Comparison of ENCODE assay signal across 27 cellular contexts in the genomic region with DNA sequence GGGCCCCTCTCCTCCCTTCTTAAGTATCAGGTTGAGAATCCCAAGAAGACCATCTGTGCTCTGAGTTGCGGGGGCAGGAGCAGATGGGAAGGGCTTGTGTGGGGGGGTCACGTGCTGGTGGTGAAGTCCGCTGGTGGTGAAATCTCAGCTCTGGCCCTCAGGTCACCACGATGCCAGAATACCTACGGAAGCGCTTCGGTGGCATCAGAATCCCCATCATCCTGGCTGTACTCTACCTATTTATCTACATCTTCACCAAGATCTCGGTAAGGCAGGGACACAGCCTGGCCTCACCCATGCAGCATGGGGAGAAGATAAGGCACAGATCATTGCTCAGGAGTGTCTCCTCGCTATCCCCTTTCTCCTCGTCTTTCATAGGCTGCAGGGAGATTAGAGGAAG. TPM values are rescaled to one million over a fixed set of nuclear protein-coding genes. Genes with fewer than 3 reads are reported as not detected.
"Had no signal": no experiment of that assay in that cellular context is flagged by ENCODE, and none has a peak within 500 bp of the region (broad histone marks: within the 10 kb centered on the region; RNA-seq: fewer than 3 reads in every experiment).

No MANE protein-coding gene starts in this region.

- H3K4me3 Mint-ChIP-seq: immature natural killer cell; naive thymus-derived CD8-positive, alpha-beta T cell; nephron progenitor cell; stimulated activated effector memory CD8-positive, alpha-beta T cell treated with anti-CD3 and anti-CD28 coated beads, Interleukin-12 subunit alpha, Interleukin-12 subunit beta, amount 100 ng/mL, for 72 hours had no signal

- DNase-seq: dorsolateral prefrontal cortex; effector CD4-positive, alpha-beta T cell; hypothalamus; immature natural killer cell; islet precursor cell; kidney glomerular epithelial cell; left ventricle myocardium superior; lower lobe of right lung; naive thymus-derived CD8-positive, alpha-beta T cell; nephron progenitor cell; stimulated activated CD4-positive, alpha-beta T cell treated with anti-CD3 and anti-CD28 coated beads, Interleukin-2, amount 100 ng/mL, for 24 hours; stimulated activated CD4-positive, alpha-beta T cell treated with anti-CD3 and anti-CD28 coated beads, Interleukin-4, amount 100 ng/mL, for 24 hours; stimulated activated naive CD4-positive, alpha-beta T cell treated with Interleukin-2 at 50 U/mL for 16 hours; stomach; thyroid gland; trophoblast cell had no signal

- H3K4me1 Mint-ChIP-seq: immature natural killer cell; naive thymus-derived CD8-positive, alpha-beta T cell; nephron progenitor cell; stimulated activated effector memory CD8-positive, alpha-beta T cell treated with anti-CD3 and anti-CD28 coated beads, Interleukin-12 subunit alpha, Interleukin-12 subunit beta, amount 100 ng/mL, for 72 hours had no signal

- ATAC-seq: left ventricle myocardium superior; lower lobe of right lung; naive thymus-derived CD8-positive, alpha-beta T cell; sciatic nerve; stimulated activated effector memory CD8-positive, alpha-beta T cell treated with anti-CD3 and anti-CD28 coated beads, Interleukin-12 subunit alpha, Interleukin-12 subunit beta, amount 100 ng/mL, for 72 hours had no signal

- H3K9me3 Mint-ChIP-seq: nephron progenitor cell; stimulated activated effector memory CD8-positive, alpha-beta T cell treated with anti-CD3 and anti-CD28 coated beads, Interleukin-12 subunit alpha, Interleukin-12 subunit beta, amount 100 ng/mL, for 72 hours had no signal

- H3K27me3 ChIP-seq: dorsolateral prefrontal cortex, right atrium auricular region, stomach, thyroid gland, vagina had no signal

- H3K4me1 ChIP-seq: lower lobe of right lung, parathyroid adenoma, prostate gland, right atrium auricular region, stomach, thyroid gland, vagina had no signal

- H3K36me3 ChIP-seq: lower lobe of right lung, prostate gland, right atrium auricular region, stomach, thyroid gland, vagina had no signal

- H3K27ac ChIP-seq: lower lobe of right lung, parathyroid adenoma, prostate gland, right atrium auricular region, stomach, thyroid gland, vagina had no signal

- H3K4me3 ChIP-seq: dorsolateral prefrontal cortex, lower lobe of right lung, prostate gland, right atrium auricular region, stomach, thyroid gland, vagina had no signal

- H3K27ac Mint-ChIP-seq: immature natural killer cell; naive thymus-derived CD8-positive, alpha-beta T cell; nephron progenitor cell; stimulated activated effector memory CD8-positive, alpha-beta T cell treated with anti-CD3 and anti-CD28 coated beads, Interleukin-12 subunit alpha, Interleukin-12 subunit beta, amount 100 ng/mL, for 72 hours had no signal

- H3K9me3 ChIP-seq: lower lobe of right lung, prostate gland, right atrium auricular region, stomach, thyroid gland, vagina had no signal

RNA-seq across cellular contexts. Expression of gene SLC5A11, which starts 29.7 kb away (rescaled TPM):
- total RNA-seq: fibroblast of villous mesenchyme, frontal cortex, left ventricle myocardium superior, myocyte, prostate gland, right atrium auricular region, sciatic nerve, skeletal muscle tissue, stomach, temporal lobe, vagina had no signal
- polyA plus RNA-seq: immature natural killer cell; naive thymus-derived CD8-positive, alpha-beta T cell; stomach had no signal
